Comparison of ENCODE assay signal across 14 cellular contexts in the genomic region with DNA sequence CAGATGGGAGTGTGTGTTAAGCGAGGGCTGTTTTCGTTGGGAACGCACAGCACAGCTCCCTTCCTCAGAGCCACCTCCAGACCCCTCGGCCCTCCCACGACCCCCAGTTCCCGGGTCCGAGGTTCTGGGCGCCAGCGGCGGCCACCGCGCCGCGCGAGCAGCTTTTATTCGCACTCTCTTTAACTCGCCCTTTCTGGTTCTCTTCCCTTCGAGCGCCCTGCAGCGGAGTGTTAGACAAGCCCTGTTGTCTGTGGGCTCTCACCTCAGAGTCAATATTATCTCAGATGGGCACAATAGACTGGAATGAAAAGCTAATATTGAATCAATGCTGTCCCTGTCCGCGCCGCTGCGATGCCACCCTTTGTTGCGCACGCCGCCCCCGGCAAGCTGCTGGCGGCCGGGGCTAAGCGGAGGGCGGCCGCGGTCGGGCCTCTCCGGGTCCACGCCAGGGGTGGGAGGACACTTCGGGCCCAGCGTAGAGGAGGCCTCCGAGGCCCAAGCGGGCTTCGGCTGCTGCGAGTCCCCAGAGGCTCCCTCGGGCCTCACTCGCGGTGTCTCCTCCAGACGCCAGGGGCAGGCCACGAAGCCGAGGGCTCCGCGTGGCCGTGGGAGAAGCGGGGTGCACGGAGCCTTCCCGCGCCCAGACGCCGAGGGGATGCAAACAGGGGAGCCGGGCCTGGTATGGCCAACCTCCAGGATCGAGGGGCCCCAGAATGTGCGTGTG. TPM values are rescaled to one million over a fixed set of nuclear protein-coding genes. Genes with fewer than 3 reads are reported as not detected.
DNase-seq lines count a peak whose midpoint lies in the region; ATAC-seq and TF ChIP-seq lines count a peak whose summit lies in the region.
"Had no signal": no experiment of that assay in that cellular context is flagged by ENCODE, and none has a peak within 500 bp of the region (broad histone marks: within the 10 kb centered on the region; RNA-seq: fewer than 3 reads in every experiment).

No MANE protein-coding gene starts in this region.

- in situ Hi-C loops in GM13977 (cut with MboI; ENCODE audit: low pct_unique_long_range_greater_than_20kb, low sequenced_read_pairs, unreplicated experiment), result loop anchor here (25.0 kb wide), 2 partner anchors 372 to 703 kb away; no protein-coding TSS in a partner anchor

- H3K9me3 ChIP-seq in psoas muscle, result no peaks in the 10 kb centered on the region
- no peaks in the 10 kb centered on the region for H3K9me3 ChIP-seq in naive thymus-derived CD4-positive, alpha-beta T cell (ENCODE audit: control insufficient read depth in 2 of 3, low read length in 3 of 3)
- H3K9me3 ChIP-seq: stomach had no signal

- no peak for TF ChIP-seq CTCF in GM13977 (IDR thresholded peaks at IDR 0.05; ENCODE audit: extremely low read depth, insufficient read depth, missing control alignments)
- TF ChIP-seq CTCF in fibroblast of villous mesenchyme (IDR thresholded peaks at IDR 0.05; ENCODE audit: insufficient read depth, low read depth, low read length), result no peak
- TF ChIP-seq CTCF in psoas muscle (IDR thresholded peaks at IDR 0.05), result no peak

- H3K36me3 ChIP-seq in psoas muscle (ENCODE audit: insufficient read depth in 1 of 2, low read depth in 1 of 2), result no peaks in the 10 kb centered on the region
- H3K36me3 ChIP-seq in naive thymus-derived CD4-positive, alpha-beta T cell (ENCODE audit: control insufficient read depth in 2 of 3, insufficient read depth in 3 of 3, low read length in 3 of 3), result no peaks in the 10 kb centered on the region
- H3K36me3 ChIP-seq: stomach had no signal

- H3K4me1 Mint-ChIP-seq in naive thymus-derived CD4-positive, alpha-beta T cell, result peaks cover 0 to 21% (median 12%) of the 10 kb centered on the region in 7 donors
- peaks cover 0 to 16% (median 11%) of the 10 kb centered on the region in 4 donors for H3K4me1 Mint-ChIP-seq in naive thymus-derived CD8-positive, alpha-beta T cell

- ATAC-seq in psoas muscle (peak in 2 of 4 donors; percentile 19 to 39), GM21825 (IDR thresholded peaks at IDR 0.05; ENCODE audit: unreplicated experiment) (no peak)
- no peak for ATAC-seq in naive thymus-derived CD4-positive, alpha-beta T cell
- ATAC-seq in naive thymus-derived CD8-positive, alpha-beta T cell, result no peak

- no peak overlapping the region for H3K27ac ChIP-seq in psoas muscle
- no peak overlapping the region for H3K27ac ChIP-seq in naive thymus-derived CD4-positive, alpha-beta T cell (ENCODE audit: low read depth, low read length)
- H3K27ac ChIP-seq: stomach had no signal

- DNase-seq in GM13977 (ENCODE audit: low spot score) (peak; percentile 37), NCI-H748 (lab: John Stamatoyannopoulos, UW; ENCODE audit: unreplicated experiment) (peak; percentile 90), fibroblast of villous mesenchyme (ENCODE audit: low read depth) (peak; percentile 16), psoas muscle (no peak)
- DNase-seq in naive thymus-derived CD4-positive, alpha-beta T cell, result no peak
- no peak for DNase-seq in naive thymus-derived CD8-positive, alpha-beta T cell
- DNase-seq: activated naive CD8-positive, alpha-beta T cell treated with anti-CD3 and anti-CD28 coated beads, Interleukin-2, amount 10 ng/mL, durations not matched to agents 7 days and 5 days; effector CD8-positive, alpha-beta T cell; hippocampal formation; KG1; NCI-H82; stimulated activated CD4-positive, alpha-beta T cell treated with anti-CD3 and anti-CD28 coated beads, Interleukin-2, amount 100 ng/mL, for 24 hours; stomach had no signal

- H3K27ac Mint-ChIP-seq in naive thymus-derived CD4-positive, alpha-beta T cell, result peak overlapping the region in 1 of 9 donors; percentile 46
- H3K27ac Mint-ChIP-seq in naive thymus-derived CD8-positive, alpha-beta T cell, result no peak overlapping the region
- H3K27ac Mint-ChIP-seq: activated naive CD8-positive, alpha-beta T cell treated with anti-CD3 and anti-CD28 coated beads, Interleukin-2, amount 10 ng/mL, durations not matched to agents 7 days and 5 days had no signal

- peak overlapping the region; percentile 40 for H3K4me3 ChIP-seq in fibroblast of villous mesenchyme (ENCODE audit: low read depth, low read length)
- peak overlapping the region; percentile 55 for H3K4me3 ChIP-seq in psoas muscle
- H3K4me3 ChIP-seq in naive thymus-derived CD4-positive, alpha-beta T cell (ENCODE audit: low read length), result no peak overlapping the region

- POLR2A ChIA-PET in naive thymus-derived CD4-positive, alpha-beta T cell (lab: Charles Lee), result no interaction called here
- POLR2A ChIA-PET in naive thymus-derived CD8-positive, alpha-beta T cell (lab: Charles Lee), result no interaction called here

- no peaks in the 10 kb centered on the region for H3K36me3 Mint-ChIP-seq in naive thymus-derived CD4-positive, alpha-beta T cell
- H3K36me3 Mint-ChIP-seq in naive thymus-derived CD8-positive, alpha-beta T cell, result peaks cover 0 to 6% (median 0%) of the 10 kb centered on the region in 3 donors
- H3K36me3 Mint-ChIP-seq: activated naive CD8-positive, alpha-beta T cell treated with anti-CD3 and anti-CD28 coated beads, Interleukin-2, amount 10 ng/mL, durations not matched to agents 7 days and 5 days had no signal

- peaks cover 63 to 90% (median 78%) of the 10 kb centered on the region in 5 donors for H3K27me3 Mint-ChIP-seq in naive thymus-derived CD4-positive, alpha-beta T cell
- peaks cover 30 to 87% (median 66%) of the 10 kb centered on the region in 5 donors for H3K27me3 Mint-ChIP-seq in naive thymus-derived CD8-positive, alpha-beta T cell

- H3K4me1 ChIP-seq in psoas muscle, result peaks cover 3% of the 10 kb centered on the region
- H3K4me1 ChIP-seq in naive thymus-derived CD4-positive, alpha-beta T cell (ENCODE audit: control insufficient read depth in 2 of 2, insufficient read depth in 2 of 2, low read length in 2 of 2), result no peaks in the 10 kb centered on the region

- 10 to 12% (median 11%) methylated on average over 59 to 61 of the region's 61 CpGs for WGBS in psoas muscle, 3 donors

- CTCF ChIA-PET in naive thymus-derived CD4-positive, alpha-beta T cell (lab: Charles Lee), result no interaction called here

- H3K27me3 ChIP-seq in psoas muscle (ENCODE audit: insufficient read depth in 3 of 3, low read length in 2 of 3), result peaks cover 0 to 92% (median 23%) of the 10 kb centered on the region in 3 donors
- H3K27me3 ChIP-seq in naive thymus-derived CD4-positive, alpha-beta T cell (ENCODE audit: control insufficient read depth in 2 of 2, insufficient read depth in 2 of 2, low read length in 2 of 2), result peaks cover 0 to 9% of the 10 kb centered on the region in 2 donors

- intact Hi-C loops in psoas muscle (cut with DNase I), result loop anchor here (5.0 to 10.0 kb wide), 2 partner anchors 570 to 708 kb away; no protein-coding TSS in a partner anchor
- intact Hi-C loops in naive thymus-derived CD4-positive, alpha-beta T cell (cut with micrococcal nuclease), result loop anchor here in 1 of 2 donors (2.0 to 5.0 kb wide), 3 partner anchors 402 to 1063 kb away; partner anchors contain the start of gene PRLHR

- H3K9me3 Mint-ChIP-seq in naive thymus-derived CD4-positive, alpha-beta T cell, result peaks cover 0 to 1% (median 0%) of the 10 kb centered on the region in 11 donors
- H3K9me3 Mint-ChIP-seq in naive thymus-derived CD8-positive, alpha-beta T cell, result peaks cover 0 to 2% (median 0%) of the 10 kb centered on the region in 9 donors
- H3K9me3 Mint-ChIP-seq: activated naive CD8-positive, alpha-beta T cell treated with anti-CD3 and anti-CD28 coated beads, Interleukin-2, amount 10 ng/mL, durations not matched to agents 7 days and 5 days had no signal

- peak overlapping the region in 2 of 10 donors; percentile 26 to 58 for H3K4me3 Mint-ChIP-seq in naive thymus-derived CD4-positive, alpha-beta T cell
- no peak overlapping the region for H3K4me3 Mint-ChIP-seq in naive thymus-derived CD8-positive, alpha-beta T cell
- H3K4me3 Mint-ChIP-seq: activated naive CD8-positive, alpha-beta T cell treated with anti-CD3 and anti-CD28 coated beads, Interleukin-2, amount 10 ng/mL, durations not matched to agents 7 days and 5 days had no signal

RNA-seq across cellular contexts. Expression of gene EMX2, which starts 8.1 kb away (rescaled TPM):
- total RNA-seq in fibroblast of villous mesenchyme (4.5 and 10.8 TPM in 2 replicates), psoas muscle (1 to 10 TPM in 2 of 4 donors, under 1 TPM in 2; 0.69 to 3.3 (median 1.2) TPM)
- polyA plus RNA-seq in psoas muscle, result 1 to 10 TPM; 1.1 to 3.4 (median 1.2) TPM
- total RNA-seq in naive thymus-derived CD4-positive, alpha-beta T cell, result not detected
- polyA plus RNA-seq in naive thymus-derived CD4-positive, alpha-beta T cell, result not detected
- total RNA-seq in naive thymus-derived CD8-positive, alpha-beta T cell, result not detected
- polyA plus RNA-seq in naive thymus-derived CD8-positive, alpha-beta T cell, result not detected
- total RNA-seq: activated naive CD8-positive, alpha-beta T cell treated with anti-CD3 and anti-CD28 coated beads, Interleukin-2, amount 10 ng/mL, durations not matched to agents 7 days and 5 days; stomach had no signal

Comparison
In these comparisons a context has a peak if more than half of its experiments do, and no peak if none do; other contexts are left out.
1. DNase-seq: peak in GM13977 (single experiment), NCI-H748 (single experiment) and fibroblast of villous mesenchyme (single experiment); none in psoas muscle (0 of 2), naive thymus-derived CD4-positive, alpha-beta T cell (0 of 9) and naive thymus-derived CD8-positive, alpha-beta T cell (0 of 10).